In genomic region chr22:35903571-35904331, GRCh38 we compare ENCODE assay signal across 1 cellular context.
TF ChIP-seq lines count a peak whose summit lies in the region.

No MANE protein-coding gene starts in this region.

TF ChIP-seq in K562, 482 proteins besides CTCF, POLR2A, EP300 and RAD21 (continued from another document and continues in another):
- TF ChIP-seq GTF2B (IDR thresholded peaks at IDR 0.05; ENCODE audit: extremely low read depth, insufficient read length) (no peak), CC2D1A (IDR thresholded peaks at IDR 0.05) (peak; percentile 28; the same call in 1 of the 2 replicates), TAL1 (IDR thresholded peaks at IDR 0.05) (no peak), ZFP36 (IDR thresholded peaks at IDR 0.05; ENCODE audit: low read depth, low read length, partially characterized antibody) (no peak), RFX5 (IDR thresholded peaks at IDR 0.05; ENCODE audit: low read depth, low read length) (no peak), CBX2 (IDR thresholded peaks at IDR 0.05; ENCODE audit: insufficient read depth, low read length, poor library complexity, severe bottlenecking) (no peak), SMARCE1 (IDR thresholded peaks at IDR 0.05) (peak; percentile 66; the same call in 1 of the 2 replicates), ZNF124 (CRISPR knock-in tag; IDR thresholded peaks at IDR 0.05) (no peak), KDM2B (CRISPR knock-in tag; IDR thresholded peaks at IDR 0.05) (no peak), ZNF140 (CRISPR knock-in tag; IDR thresholded peaks at IDR 0.05) (no peak), HNRNPH1 (optimal IDR thresholded peaks at IDR 0.05; ENCODE audit: low read depth, low read length) (no peak), HMBOX1 (IDR thresholded peaks at IDR 0.05) (no peak), HDAC1 (IDR thresholded peaks at IDR 0.05) (peak in 1 of 2 experiments; percentile 50; a peak in 1 of 4 replicates), MEIS2 (IDR thresholded peaks at IDR 0.05; ENCODE audit: partially characterized antibody) (no peak), PTTG1 (tag; IDR thresholded peaks at IDR 0.05; ENCODE audit: low read depth) (no peak), ZC3H4 (CRISPR knock-in tag; IDR thresholded peaks at IDR 0.05; ENCODE audit: borderline replicate concordance) (no peak), MCM5 (IDR thresholded peaks at IDR 0.05; ENCODE audit: low read depth) (no peak), CTBP1 (IDR thresholded peaks at IDR 0.05; ENCODE audit: borderline replicate concordance) (peak; percentile 71), SMARCA4 (IDR thresholded peaks at IDR 0.05) (0 out of 2 replicates have a peak, but pooled peaks have one; percentile 57), DMBX1 (CRISPR knock-in tag; IDR thresholded peaks at IDR 0.05; ENCODE audit: borderline replicate concordance) (no peak), CHAMP1 (IDR thresholded peaks at IDR 0.05) (no peak), CBX5 (IDR thresholded peaks at IDR 0.05; ENCODE audit: borderline replicate concordance, low read depth) (no peak), RBM17 (IDR thresholded peaks at IDR 0.05; ENCODE audit: borderline replicate concordance, low read depth, low read length) (no peak), DACH1 (IDR thresholded peaks at IDR 0.05; ENCODE audit: partially characterized antibody) (no peak), MYBL2 (IDR thresholded peaks at IDR 0.05; ENCODE audit: low read depth) (no peak), MYBL2 (CRISPR knock-in tag; IDR thresholded peaks at IDR 0.05; ENCODE audit: borderline replicate concordance) (no peak), ZNF354B (CRISPR knock-in tag; IDR thresholded peaks at IDR 0.05) (no peak), ELF4 (CRISPR knock-in tag; IDR thresholded peaks at IDR 0.05) (0 out of 2 replicates have a peak, but pooled peaks have one; percentile 12), PURB (CRISPR knock-in tag; IDR thresholded peaks at IDR 0.05; ENCODE audit: low read depth) (no peak), CBFA2T3 (IDR thresholded peaks at IDR 0.05) (no peak), HLTF (IDR thresholded peaks at IDR 0.05) (no peak), GTF2E2 (tag; IDR thresholded peaks at IDR 0.05) (no peak), HMGXB4 (CRISPR knock-in tag; IDR thresholded peaks at IDR 0.05) (no peak), TSC22D4 (tag; IDR thresholded peaks at IDR 0.05) (no peak), EHMT2 (IDR thresholded peaks at IDR 0.05) (peak; percentile 45; the same call in 1 of the 2 replicates), L3MBTL2 (IDR thresholded peaks at IDR 0.05) (no peak), YY1 (IDR thresholded peaks at IDR 0.05; ENCODE audit: borderline replicate concordance in 1 of 3, control insufficient read depth in 1 of 3, extremely low read depth in 1 of 3, insufficient read depth in 3 of 3, insufficient read length in 1 of 3, insufficient replicate concordance in 2 of 3, low read depth in 1 of 3, low read length in 2 of 3) (no peak), RHOXF2B (CRISPR knock-in tag; conservative IDR thresholded peaks at IDR 0.05) (no peak), ZEB2 (IDR thresholded peaks at IDR 0.05) (peak; percentile 46; the same call in 1 of the 2 replicates), SPI1 (IDR thresholded peaks at IDR 0.05; ENCODE audit: borderline replicate concordance, low read depth, low read length) (peak; percentile 67; the same call in 1 of the 2 replicates)
- TF ChIP-seq, protein P1, sequence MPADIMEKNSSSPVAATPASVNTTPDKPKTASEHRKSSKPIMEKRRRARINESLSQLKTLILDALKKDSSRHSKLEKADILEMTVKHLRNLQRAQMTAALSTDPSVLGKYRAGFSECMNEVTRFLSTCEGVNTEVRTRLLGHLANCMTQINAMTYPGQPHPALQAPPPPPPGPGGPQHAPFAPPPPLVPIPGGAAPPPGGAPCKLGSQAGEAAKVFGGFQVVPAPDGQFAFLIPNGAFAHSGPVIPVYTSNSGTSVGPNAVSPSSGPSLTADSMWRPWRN (IDR thresholded peaks at IDR 0.05; ENCODE audit: low read depth) = no peak
- TF ChIP-seq, protein P2, sequence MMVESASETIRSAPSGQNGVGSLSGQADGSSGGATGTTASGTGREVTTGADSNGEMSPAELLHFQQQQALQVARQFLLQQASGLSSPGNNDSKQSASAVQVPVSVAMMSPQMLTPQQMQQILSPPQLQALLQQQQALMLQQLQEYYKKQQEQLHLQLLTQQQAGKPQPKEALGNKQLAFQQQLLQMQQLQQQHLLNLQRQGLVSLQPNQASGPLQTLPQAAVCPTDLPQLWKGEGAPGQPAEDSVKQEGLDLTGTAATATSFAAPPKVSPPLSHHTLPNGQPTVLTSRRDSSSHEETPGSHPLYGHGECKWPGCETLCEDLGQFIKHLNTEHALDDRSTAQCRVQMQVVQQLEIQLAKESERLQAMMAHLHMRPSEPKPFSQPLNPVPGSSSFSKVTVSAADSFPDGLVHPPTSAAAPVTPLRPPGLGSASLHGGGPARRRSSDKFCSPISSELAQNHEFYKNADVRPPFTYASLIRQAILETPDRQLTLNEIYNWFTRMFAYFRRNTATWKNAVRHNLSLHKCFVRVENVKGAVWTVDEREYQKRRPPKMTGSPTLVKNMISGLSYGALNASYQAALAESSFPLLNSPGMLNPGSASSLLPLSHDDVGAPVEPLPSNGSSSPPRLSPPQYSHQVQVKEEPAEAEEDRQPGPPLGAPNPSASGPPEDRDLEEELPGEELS (CRISPR knock-in tag; IDR thresholded peaks at IDR 0.05; ENCODE audit: borderline replicate concordance) = no peak
- TF ChIP-seq, protein P3, sequence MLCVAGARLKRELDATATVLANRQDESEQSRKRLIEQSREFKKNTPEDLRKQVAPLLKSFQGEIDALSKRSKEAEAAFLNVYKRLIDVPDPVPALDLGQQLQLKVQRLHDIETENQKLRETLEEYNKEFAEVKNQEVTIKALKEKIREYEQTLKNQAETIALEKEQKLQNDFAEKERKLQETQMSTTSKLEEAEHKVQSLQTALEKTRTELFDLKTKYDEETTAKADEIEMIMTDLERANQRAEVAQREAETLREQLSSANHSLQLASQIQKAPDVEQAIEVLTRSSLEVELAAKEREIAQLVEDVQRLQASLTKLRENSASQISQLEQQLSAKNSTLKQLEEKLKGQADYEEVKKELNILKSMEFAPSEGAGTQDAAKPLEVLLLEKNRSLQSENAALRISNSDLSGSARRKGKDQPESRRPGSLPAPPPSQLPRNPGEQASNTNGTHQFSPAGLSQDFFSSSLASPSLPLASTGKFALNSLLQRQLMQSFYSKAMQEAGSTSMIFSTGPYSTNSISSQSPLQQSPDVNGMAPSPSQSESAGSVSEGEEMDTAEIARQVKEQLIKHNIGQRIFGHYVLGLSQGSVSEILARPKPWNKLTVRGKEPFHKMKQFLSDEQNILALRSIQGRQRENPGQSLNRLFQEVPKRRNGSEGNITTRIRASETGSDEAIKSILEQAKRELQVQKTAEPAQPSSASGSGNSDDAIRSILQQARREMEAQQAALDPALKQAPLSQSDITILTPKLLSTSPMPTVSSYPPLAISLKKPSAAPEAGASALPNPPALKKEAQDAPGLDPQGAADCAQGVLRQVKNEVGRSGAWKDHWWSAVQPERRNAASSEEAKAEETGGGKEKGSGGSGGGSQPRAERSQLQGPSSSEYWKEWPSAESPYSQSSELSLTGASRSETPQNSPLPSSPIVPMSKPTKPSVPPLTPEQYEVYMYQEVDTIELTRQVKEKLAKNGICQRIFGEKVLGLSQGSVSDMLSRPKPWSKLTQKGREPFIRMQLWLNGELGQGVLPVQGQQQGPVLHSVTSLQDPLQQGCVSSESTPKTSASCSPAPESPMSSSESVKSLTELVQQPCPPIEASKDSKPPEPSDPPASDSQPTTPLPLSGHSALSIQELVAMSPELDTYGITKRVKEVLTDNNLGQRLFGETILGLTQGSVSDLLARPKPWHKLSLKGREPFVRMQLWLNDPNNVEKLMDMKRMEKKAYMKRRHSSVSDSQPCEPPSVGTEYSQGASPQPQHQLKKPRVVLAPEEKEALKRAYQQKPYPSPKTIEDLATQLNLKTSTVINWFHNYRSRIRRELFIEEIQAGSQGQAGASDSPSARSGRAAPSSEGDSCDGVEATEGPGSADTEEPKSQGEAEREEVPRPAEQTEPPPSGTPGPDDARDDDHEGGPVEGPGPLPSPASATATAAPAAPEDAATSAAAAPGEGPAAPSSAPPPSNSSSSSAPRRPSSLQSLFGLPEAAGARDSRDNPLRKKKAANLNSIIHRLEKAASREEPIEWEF (CRISPR knock-in tag; IDR thresholded peaks at IDR 0.05) = no peak
- TF ChIP-seq, protein P4, sequence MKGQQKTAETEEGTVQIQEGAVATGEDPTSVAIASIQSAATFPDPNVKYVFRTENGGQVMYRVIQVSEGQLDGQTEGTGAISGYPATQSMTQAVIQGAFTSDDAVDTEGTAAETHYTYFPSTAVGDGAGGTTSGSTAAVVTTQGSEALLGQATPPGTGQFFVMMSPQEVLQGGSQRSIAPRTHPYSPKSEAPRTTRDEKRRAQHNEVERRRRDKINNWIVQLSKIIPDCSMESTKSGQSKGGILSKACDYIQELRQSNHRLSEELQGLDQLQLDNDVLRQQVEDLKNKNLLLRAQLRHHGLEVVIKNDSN (CRISPR knock-in tag; IDR thresholded peaks at IDR 0.05) = no peak
- TF ChIP-seq, protein P5, sequence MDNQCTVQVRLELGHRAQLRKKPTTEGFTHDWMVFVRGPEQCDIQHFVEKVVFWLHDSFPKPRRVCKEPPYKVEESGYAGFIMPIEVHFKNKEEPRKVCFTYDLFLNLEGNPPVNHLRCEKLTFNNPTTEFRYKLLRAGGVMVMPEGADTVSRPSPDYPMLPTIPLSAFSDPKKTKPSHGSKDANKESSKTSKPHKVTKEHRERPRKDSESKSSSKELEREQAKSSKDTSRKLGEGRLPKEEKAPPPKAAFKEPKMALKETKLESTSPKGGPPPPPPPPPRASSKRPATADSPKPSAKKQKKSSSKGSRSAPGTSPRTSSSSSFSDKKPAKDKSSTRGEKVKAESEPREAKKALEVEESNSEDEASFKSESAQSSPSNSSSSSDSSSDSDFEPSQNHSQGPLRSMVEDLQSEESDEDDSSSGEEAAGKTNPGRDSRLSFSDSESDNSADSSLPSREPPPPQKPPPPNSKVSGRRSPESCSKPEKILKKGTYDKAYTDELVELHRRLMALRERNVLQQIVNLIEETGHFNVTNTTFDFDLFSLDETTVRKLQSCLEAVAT (IDR thresholded peaks at IDR 0.05) = no peak
- TF ChIP-seq, protein P6, sequence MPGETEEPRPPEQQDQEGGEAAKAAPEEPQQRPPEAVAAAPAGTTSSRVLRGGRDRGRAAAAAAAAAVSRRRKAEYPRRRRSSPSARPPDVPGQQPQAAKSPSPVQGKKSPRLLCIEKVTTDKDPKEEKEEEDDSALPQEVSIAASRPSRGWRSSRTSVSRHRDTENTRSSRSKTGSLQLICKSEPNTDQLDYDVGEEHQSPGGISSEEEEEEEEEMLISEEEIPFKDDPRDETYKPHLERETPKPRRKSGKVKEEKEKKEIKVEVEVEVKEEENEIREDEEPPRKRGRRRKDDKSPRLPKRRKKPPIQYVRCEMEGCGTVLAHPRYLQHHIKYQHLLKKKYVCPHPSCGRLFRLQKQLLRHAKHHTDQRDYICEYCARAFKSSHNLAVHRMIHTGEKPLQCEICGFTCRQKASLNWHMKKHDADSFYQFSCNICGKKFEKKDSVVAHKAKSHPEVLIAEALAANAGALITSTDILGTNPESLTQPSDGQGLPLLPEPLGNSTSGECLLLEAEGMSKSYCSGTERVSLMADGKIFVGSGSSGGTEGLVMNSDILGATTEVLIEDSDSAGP (CRISPR knock-in tag; IDR thresholded peaks at IDR 0.05) = no peak
